ENCODE assay signal across 10 cellular contexts in the genomic region with DNA sequence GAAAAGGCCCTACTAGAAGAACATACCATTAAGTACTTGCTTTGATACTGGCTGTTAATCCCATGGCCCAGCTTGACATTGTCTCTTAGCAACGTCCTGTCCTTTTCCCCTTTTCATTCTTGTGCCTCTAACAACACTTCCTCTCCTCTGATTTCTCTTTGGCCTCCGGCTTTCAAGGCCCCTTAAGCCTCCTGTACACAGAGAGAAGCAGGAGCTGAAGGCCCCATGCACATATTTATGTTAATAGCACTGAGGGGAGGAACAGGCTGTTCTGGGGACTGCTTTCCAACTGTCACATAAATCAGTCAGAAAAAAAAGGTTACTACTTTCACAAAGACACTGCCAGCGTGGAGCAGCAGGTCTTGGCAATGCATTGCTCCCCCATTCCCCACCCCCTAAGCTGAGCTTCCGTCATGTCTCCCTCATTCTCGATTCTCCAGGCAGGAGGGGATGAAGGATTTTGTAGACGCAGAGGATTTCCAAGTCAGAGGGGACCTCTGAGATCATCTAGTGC.
DNase-seq lines count a peak whose midpoint lies in the region; ATAC-seq lines count a peak whose summit lies in the region.
"Had no signal": no experiment of that assay in that cellular context is flagged by ENCODE, and none has a peak within 500 bp of the region (broad histone marks: within the 10 kb centered on the region; RNA-seq: fewer than 3 reads in every experiment).

No MANE protein-coding gene starts in this region.

- H3K27me3 Mint-ChIP-seq in immature natural killer cell (ENCODE audit: low read depth in 3 of 3), result peaks cover 0 to 5% (median 0%) of the 10 kb centered on the region in 3 donors
- H3K27me3 Mint-ChIP-seq: effector memory CD8-positive, alpha-beta T cell had no signal

- no peak overlapping the region for H3K4me3 Mint-ChIP-seq in immature natural killer cell
- H3K4me3 Mint-ChIP-seq: activated T-cell treated with anti-CD3 and anti-CD28 coated beads, Interleukin-2, amount 50 U/mL, for 4 hours; effector memory CD8-positive, alpha-beta T cell had no signal

- H3K27me3 ChIP-seq in skeletal muscle tissue (ENCODE audit: control insufficient read depth in 3 of 3, insufficient read depth in 3 of 3, low read length in 3 of 3), result no peaks in the 10 kb centered on the region

- peak overlapping the region; percentile 13 for H3K27ac ChIP-seq in skeletal muscle tissue (ENCODE audit: low read depth, low read length)

- H3K36me3 Mint-ChIP-seq in immature natural killer cell, result no peaks in the 10 kb centered on the region

- no peaks in the 10 kb centered on the region for H3K9me3 ChIP-seq in skeletal muscle tissue (ENCODE audit: control insufficient read depth in 3 of 3, low read length in 3 of 3)

- H3K36me3 ChIP-seq in skeletal muscle tissue (ENCODE audit: control insufficient read depth in 3 of 3, insufficient read depth in 3 of 3, low read length in 3 of 3), result no peaks in the 10 kb centered on the region

- no peak overlapping the region for H3K27ac Mint-ChIP-seq in immature natural killer cell
- H3K27ac Mint-ChIP-seq: effector memory CD8-positive, alpha-beta T cell had no signal

- H3K4me1 ChIP-seq in skeletal muscle tissue (ENCODE audit: control insufficient read depth in 3 of 3, insufficient read depth in 3 of 3, low read length in 3 of 3), result peaks cover 7 to 14% (median 7%) of the 10 kb centered on the region in 3 donors

- intact Hi-C loops in posterior vena cava (cut with DNase I), result no loop called here

- no peak overlapping the region for H3K9ac ChIP-seq in skeletal muscle tissue (ENCODE audit: low read depth in 1 of 3, low read length in 3 of 3)

- peaks cover 1 to 30% (median 15%) of the 10 kb centered on the region in 6 donors for H3K9me3 Mint-ChIP-seq in immature natural killer cell

- ATAC-seq in left lobe of liver (peak; percentile 43), HG03135 (IDR thresholded peaks at IDR 0.05; ENCODE audit: unreplicated experiment) (no peak)
- ATAC-seq: activated T-cell treated with anti-CD3 and anti-CD28 coated beads, Interleukin-2, amount 50 U/mL, for 4 hours; effector memory CD8-positive, alpha-beta T cell had no signal

- H3K4me3 ChIP-seq in skeletal muscle tissue (ENCODE audit: low read length in 3 of 3), result no peak overlapping the region

- DNase-seq in NCI-H748 treated with DMSO at 0.1 percent for 48 hours (lab: John Stamatoyannopoulos, UW), result peak; percentile 3
- DNase-seq in dermis blood vessel endothelial cell, result peak; percentile 80
- no peak for DNase-seq in left lobe of liver (ENCODE audit: low spot score)
- no peak for DNase-seq in kidney tubule cell (ENCODE audit: low spot score)
- DNase-seq in posterior vena cava (ENCODE audit: low spot score), result no peak
- no peak for DNase-seq in immature natural killer cell
- DNase-seq: activated T-cell treated with anti-CD3 and anti-CD28 coated beads, Interleukin-2, amount 50 U/mL, for 4 hours; effector memory CD8-positive, alpha-beta T cell had no signal

- no peaks in the 10 kb centered on the region for H3K4me1 Mint-ChIP-seq in immature natural killer cell

Comparison
In these comparisons a context has a peak if more than half of its experiments do, and no peak if none do; other contexts are left out.
1. DNase-seq: peak in NCI-H748 treated with DMSO at 0.1 percent for 48 hours (single experiment) and dermis blood vessel endothelial cell (single experiment); none in left lobe of liver (single experiment), kidney tubule cell (single experiment), posterior vena cava (single experiment) and immature natural killer cell (0 of 3).